ENCODE assay signal across 8 cellular contexts in the genomic region with DNA sequence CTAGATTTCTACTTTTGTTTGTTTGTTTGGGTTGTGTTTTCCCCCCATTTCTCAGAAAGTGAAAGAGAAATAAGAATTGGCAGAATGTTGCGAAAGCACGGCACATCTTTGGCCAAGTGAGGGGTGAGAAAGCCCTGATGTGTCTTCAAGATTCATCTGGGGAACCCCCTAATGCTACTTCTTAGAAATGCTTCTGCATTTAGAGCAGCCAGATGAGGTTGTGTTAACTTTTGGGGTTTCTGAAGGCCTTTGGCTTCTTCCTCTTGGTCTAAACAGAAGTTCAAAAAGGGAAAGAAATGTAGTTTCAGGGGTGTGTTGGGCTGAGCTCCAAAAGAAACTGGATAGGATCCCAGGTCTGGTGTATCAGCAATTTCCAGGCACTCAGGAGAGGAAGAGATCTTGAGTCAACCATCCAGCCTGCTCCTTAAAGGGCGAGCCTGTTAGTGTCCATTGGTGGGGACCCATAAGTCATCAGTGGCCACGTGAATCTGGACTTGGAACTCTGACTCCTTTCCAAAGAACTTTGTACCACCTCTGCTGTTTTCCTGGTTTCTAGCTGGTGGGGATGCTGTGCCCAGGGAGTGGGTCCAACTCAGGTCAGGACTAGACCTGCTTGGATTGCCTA. TPM values are rescaled to one million over a fixed set of nuclear protein-coding genes. Genes with fewer than 3 reads are reported as not detected.
DNase-seq lines count a peak whose midpoint lies in the region; ATAC-seq and TF ChIP-seq lines count a peak whose summit lies in the region.

No MANE protein-coding gene starts in this region.

- POLR2A ChIA-PET in activated CD4-positive, alpha-beta T cell treated with anti-CD3 and anti-CD28 coated beads, Interleukin-2, amount 10 ng/mL, durations not matched to agents 7 days and 5 days (lab: Charles Lee): interaction anchor here (0.6 to 0.7 kb wide), 2 partner anchors 59 to 91 kb away, joined by 3 read pairs; no protein-coding TSS in a partner anchor

- peak overlapping the region; percentile 72 for H3K4me3 ChIP-seq in CD4-positive, CD25-positive, alpha-beta regulatory T cell (ENCODE audit: low read depth, low read length)
- H3K4me3 ChIP-seq in psoas muscle: no peak overlapping the region

- H3K36me3 Mint-ChIP-seq in CD4-positive, CD25-positive, alpha-beta regulatory T cell: peaks cover 34% of the 10 kb centered on the region
- peaks cover 53% of the 10 kb centered on the region for H3K36me3 Mint-ChIP-seq in activated CD4-positive, alpha-beta T cell treated with anti-CD3 and anti-CD28 coated beads, Interleukin-2, amount 10 ng/mL, durations not matched to agents 7 days and 5 days (ENCODE audit: low read depth)

- peaks cover 37 to 77% (median 54%) of the 10 kb centered on the region in 4 donors for H3K4me1 Mint-ChIP-seq in CD4-positive, CD25-positive, alpha-beta regulatory T cell
- H3K4me1 Mint-ChIP-seq in activated CD4-positive, alpha-beta T cell treated with anti-CD3 and anti-CD28 coated beads, Interleukin-2, amount 10 ng/mL, durations not matched to agents 7 days and 5 days: peaks cover 92% of the 10 kb centered on the region

- no peaks in the 10 kb centered on the region for H3K27me3 ChIP-seq in CD4-positive, CD25-positive, alpha-beta regulatory T cell (ENCODE audit: control insufficient read depth, insufficient read depth, low read length)
- peaks cover 0 to 6% (median 2%) of the 10 kb centered on the region in 3 donors for H3K27me3 ChIP-seq in psoas muscle (ENCODE audit: insufficient read depth in 3 of 3, low read length in 2 of 3)

- H3K4me1 ChIP-seq in CD4-positive, CD25-positive, alpha-beta regulatory T cell (ENCODE audit: control insufficient read depth, insufficient read depth, low read length, poor library complexity, severe bottlenecking): peaks cover 62% of the 10 kb centered on the region
- peaks cover 31% of the 10 kb centered on the region for H3K4me1 ChIP-seq in psoas muscle

- H3K27me3 Mint-ChIP-seq in CD4-positive, CD25-positive, alpha-beta regulatory T cell: no peaks in the 10 kb centered on the region
- H3K27me3 Mint-ChIP-seq in activated CD4-positive, alpha-beta T cell treated with anti-CD3 and anti-CD28 coated beads, Interleukin-2, amount 10 ng/mL, durations not matched to agents 7 days and 5 days: no peaks in the 10 kb centered on the region

- CTCF ChIA-PET in activated CD4-positive, alpha-beta T cell treated with anti-CD3 and anti-CD28 coated beads, Interleukin-2, amount 10 ng/mL, durations not matched to agents 7 days and 5 days (lab: Charles Lee): interaction anchor here (1.3 to 2.9 kb wide), 6 partner anchors 9 to 149 kb away, joined by 3 to 15 read pairs (median 4); no protein-coding TSS in a partner anchor

- H3K4me3 Mint-ChIP-seq in CD4-positive, CD25-positive, alpha-beta regulatory T cell: peak overlapping the region; percentile 70 to 92 (median 86)
- H3K4me3 Mint-ChIP-seq in activated CD4-positive, alpha-beta T cell treated with anti-CD3 and anti-CD28 coated beads, Interleukin-2, amount 10 ng/mL, durations not matched to agents 7 days and 5 days: peak overlapping the region; percentile 58

- TF ChIP-seq CTCF in psoas muscle (IDR thresholded peaks at IDR 0.05): no peak

- peak; percentile 23 to 93 (median 58) for DNase-seq in CD4-positive, CD25-positive, alpha-beta regulatory T cell
- DNase-seq in activated CD4-positive, alpha-beta T cell treated with anti-CD3 and anti-CD28 coated beads, Interleukin-2, amount 10 ng/mL, durations not matched to agents 7 days and 5 days: peak; percentile 81
- DNase-seq in psoas muscle (peak in 1 of 2 donors; percentile 36), NCI-H524 (lab: John Stamatoyannopoulos, UW) (no peak), iPS-NIHi7 (ENCODE audit: extremely low spot score) (no peak)

- peak overlapping the region; percentile 87 to 95 (median 91) for H3K27ac Mint-ChIP-seq in CD4-positive, CD25-positive, alpha-beta regulatory T cell
- H3K27ac Mint-ChIP-seq in activated CD4-positive, alpha-beta T cell treated with anti-CD3 and anti-CD28 coated beads, Interleukin-2, amount 10 ng/mL, durations not matched to agents 7 days and 5 days: peak overlapping the region; percentile 91

- ATAC-seq in CD4-positive, CD25-positive, alpha-beta regulatory T cell (ENCODE audit: low read depth in 2 of 2): peak; percentile 76 to 80
- peak; percentile 50 for ATAC-seq in GM19467 (IDR thresholded peaks at IDR 0.05; ENCODE audit: unreplicated experiment)
- peak; percentile 64 for ATAC-seq in HG03521 (IDR thresholded peaks at IDR 0.05; ENCODE audit: unreplicated experiment)
- ATAC-seq in esophagus mucosa: peak; percentile 56
- ATAC-seq in psoas muscle: peak in 2 of 4 donors; percentile 25 to 41

- intact Hi-C loops in psoas muscle (cut with DNase I): no loop called here

- WGBS in psoas muscle, 3 donors: 57 to 65% (median 58%) methylated on average over 4 of the region's 4 CpGs

- H3K9me3 ChIP-seq in CD4-positive, CD25-positive, alpha-beta regulatory T cell (ENCODE audit: control insufficient read depth in 2 of 2, low read length in 2 of 2): no peaks in the 10 kb centered on the region
- H3K9me3 ChIP-seq in psoas muscle: no peaks in the 10 kb centered on the region

- peaks cover 17% of the 10 kb centered on the region for H3K36me3 ChIP-seq in CD4-positive, CD25-positive, alpha-beta regulatory T cell (ENCODE audit: control insufficient read depth, insufficient read depth, low read length)
- H3K36me3 ChIP-seq in psoas muscle (ENCODE audit: insufficient read depth in 1 of 2, low read depth in 1 of 2): peaks cover 0 to 4% of the 10 kb centered on the region in 2 donors

- H3K9me3 Mint-ChIP-seq in CD4-positive, CD25-positive, alpha-beta regulatory T cell: peaks cover 0 to 2% (median 0%) of the 10 kb centered on the region in 7 donors
- no peaks in the 10 kb centered on the region for H3K9me3 Mint-ChIP-seq in activated CD4-positive, alpha-beta T cell treated with anti-CD3 and anti-CD28 coated beads, Interleukin-2, amount 10 ng/mL, durations not matched to agents 7 days and 5 days

- peak overlapping the region; percentile 79 for H3K27ac ChIP-seq in CD4-positive, CD25-positive, alpha-beta regulatory T cell (ENCODE audit: insufficient read depth, low read length, poor library complexity, severe bottlenecking)
- H3K27ac ChIP-seq in psoas muscle: peak overlapping the region; percentile 24

RNA-seq across cellular contexts. Expression of a gene that starts 6.5 kb away (rescaled TPM):
- total RNA-seq in CD4-positive, CD25-positive, alpha-beta regulatory T cell: 142 TPM
- 1 to 10 TPM; 1.3 to 5.1 (median 2.3) TPM for polyA plus RNA-seq in CD4-positive, CD25-positive, alpha-beta regulatory T cell
- total RNA-seq in activated CD4-positive, alpha-beta T cell treated with anti-CD3 and anti-CD28 coated beads, Interleukin-2, amount 10 ng/mL, durations not matched to agents 7 days and 5 days: 10 to 100 TPM; 24.8 to 25.9 TPM
- total RNA-seq in esophagus mucosa (26.8 TPM), psoas muscle (1 to 10 TPM; 1.3 to 2.9 (median 2.4) TPM)
- 10 to 100 TPM in 1 of 3 donors, 1 to 10 TPM in 2; 1.2 to 77.5 (median 1.9) TPM for polyA plus RNA-seq in psoas muscle

Comparison
In these comparisons a context has a peak if more than half of its experiments do, and no peak if none do; other contexts are left out.
1. DNase-seq: peak in CD4-positive, CD25-positive, alpha-beta regulatory T cell (3 of 3) and activated CD4-positive, alpha-beta T cell treated with anti-CD3 and anti-CD28 coated beads, Interleukin-2, amount 10 ng/mL, durations not matched to agents 7 days and 5 days (single experiment); none in NCI-H524 (0 of 2) and iPS-NIHi7 (single experiment).